Comparison of ENCODE assay signal across 8 cellular contexts in genomic region chr1:150629115-150629928, GRCh38. TPM values are rescaled to one million over a fixed set of nuclear protein-coding genes. Genes with fewer than 3 reads are reported as not detected.
DNase-seq lines count a peak whose midpoint lies in the region; ATAC-seq, FAIRE-seq and TF ChIP-seq lines count a peak whose summit lies in the region.

Gene ENSA (minus strand): TSS chr1:150629612. CDS start chr1:150629470, 142 bp downstream.

- ATAC-seq in HG02973 (IDR thresholded peaks at IDR 0.05; ENCODE audit: unreplicated experiment) (peak; percentile 87), right cardiac atrium (peak; percentile 98 to 99)

- peak within 1 kb of the TSS; percentile 83 to 85 for H3K4me3 ChIP-seq in ascending aorta
- peak within 1 kb of the TSS; percentile 70 for H3K4me3 ChIP-seq in right cardiac atrium (ENCODE audit: low read length)
- H3K4me3 ChIP-seq in uterus, result peak within 1 kb of the TSS; percentile 70 to 87

- H3K4me3 Mint-ChIP-seq in T-helper 2 cell treated with Interferon-gamma antibody and Interleukin-4, amounts not matched to agents 5 μg/mL and 100 μg/mL, for 36 hours, result no peak within 1 kb of the TSS

- no peaks in the 10 kb centered on the region for H3K27me3 Mint-ChIP-seq in T-helper 2 cell treated with Interferon-gamma antibody and Interleukin-4, amounts not matched to agents 5 μg/mL and 100 μg/mL, for 36 hours (ENCODE audit: low read depth)

- peak; percentile 97 for FAIRE-seq in GM18507 (lab: Jason Lieb, UNC)

- H3K4me1 Mint-ChIP-seq in T-helper 2 cell treated with Interferon-gamma antibody and Interleukin-4, amounts not matched to agents 5 μg/mL and 100 μg/mL, for 36 hours (ENCODE audit: low read depth), result peaks cover 21% of the 10 kb centered on the region

- under 1% methylated on average over 49 of the region's 49 CpGs for WGBS in right cardiac atrium

- H3K27ac Mint-ChIP-seq in T-helper 2 cell treated with Interferon-gamma antibody and Interleukin-4, amounts not matched to agents 5 μg/mL and 100 μg/mL, for 36 hours, result no peak within 1 kb of the TSS

- peaks cover 32 to 33% of the 10 kb centered on the region in 2 donors for H3K36me3 ChIP-seq in ascending aorta
- H3K36me3 ChIP-seq in uterus, result no peaks in the 10 kb centered on the region

- H3K9me3 ChIP-seq in ascending aorta (no peaks in the 10 kb centered on the region), right cardiac atrium (ENCODE audit: control insufficient read depth, low read length) (no peaks in the 10 kb centered on the region), uterus (no peaks in the 10 kb centered on the region)

- intact Hi-C loops in ascending aorta (cut with DNase I), result loop anchor here (1.0 to 5.0 kb wide), 2 partner anchors 114 to 248 kb away; partner anchors contain the start of genes ARNT and FALEC
- intact Hi-C loops in right cardiac atrium (cut with DNase I), result loop anchor here in 1 of 4 donors (10.0 kb wide), 1 partner anchor 65 kb away; no protein-coding TSS in a partner anchor
- intact Hi-C loops in uterus (cut with DNase I; ENCODE audit: low total_unique reads), result no loop called here

- H3K27me3 ChIP-seq in ascending aorta (no peaks in the 10 kb centered on the region), right cardiac atrium (ENCODE audit: control insufficient read depth, insufficient read depth) (no peaks in the 10 kb centered on the region), uterus (no peaks in the 10 kb centered on the region)

- TF ChIP-seq POLR2A in uterus (IDR thresholded peaks at IDR 0.05), result peak; percentile 94 to 98

- peaks cover 28% of the 10 kb centered on the region for H3K36me3 Mint-ChIP-seq in T-helper 2 cell treated with Interferon-gamma antibody and Interleukin-4, amounts not matched to agents 5 μg/mL and 100 μg/mL, for 36 hours (ENCODE audit: low read depth)

- no peaks in the 10 kb centered on the region for H3K9me3 Mint-ChIP-seq in T-helper 2 cell treated with Interferon-gamma antibody and Interleukin-4, amounts not matched to agents 5 μg/mL and 100 μg/mL, for 36 hours

- H3K27ac ChIP-seq in ascending aorta (peak within 1 kb of the TSS; percentile 88 to 97), right cardiac atrium (ENCODE audit: low read length) (peak within 1 kb of the TSS; percentile 95), uterus (peak within 1 kb of the TSS; percentile 99)

- H3K4me1 ChIP-seq in ascending aorta (peaks cover 6 to 10% of the 10 kb centered on the region in 2 donors), right cardiac atrium (ENCODE audit: control insufficient read depth, insufficient read depth, low read length) (peaks cover 2% of the 10 kb centered on the region), uterus (peaks cover 0 to 8% of the 10 kb centered on the region in 2 donors)

- DNase-seq in GM18507 (ENCODE audit: extremely low spot score, insufficient read length, low read depth), result peak; percentile 85
- DNase-seq in NCI-H1930 (lab: John Stamatoyannopoulos, UW), result peak; percentile 98 to 99
- peak; percentile 95 for DNase-seq in T-helper 2 cell treated with Interferon-gamma antibody and Interleukin-4, amounts not matched to agents 5 μg/mL and 100 μg/mL, for 36 hours (ENCODE audit: low spot score)
- DNase-seq in ascending aorta (ENCODE audit: low spot score in 2 of 2), result peak; percentile 97 to 99
- DNase-seq in right cardiac atrium, result peak; percentile 97 to 99 (median 98)
- peak; percentile 99 for DNase-seq in pulmonary artery endothelial cell (ENCODE audit: low read depth, low spot score)
- DNase-seq in uterus, result peak; percentile 96 to 99

- TF ChIP-seq CTCF in ascending aorta (IDR thresholded peaks at IDR 0.05) (no peak), uterus (IDR thresholded peaks at IDR 0.05) (peak in 1 of 4 experiments; percentile 16)

RNA-seq across cellular contexts. Expression of gene ENSA, which starts in this region (rescaled TPM):
- total RNA-seq in ascending aorta (138 TPM), right cardiac atrium (100 to 1,000 TPM; 111 to 122 (median 118) TPM), pulmonary artery endothelial cell (109 and 114 TPM in 2 replicates), uterus (100 to 1,000 TPM; 122 to 224 (median 130) TPM)
- polyA plus RNA-seq in right cardiac atrium, result 81.6 TPM

Comparison
In these comparisons a context has a peak if more than half of its experiments do, and no peak if none do; other contexts are left out.
1. Peak in every context shown above with its lines: DNase-seq, ATAC-seq, H3K4me3 ChIP-seq and H3K27ac ChIP-seq.